8 cellular contexts compared by ENCODE assay signal in genomic region chr15:70856884-70857546, GRCh38. TPM values are rescaled to one million over a fixed set of nuclear protein-coding genes. Genes with fewer than 3 reads are reported as not detected.
A peak's percentile ranks its signal among the peaks of the same experiment; 100 is the strongest.
DNase-seq lines count a peak whose midpoint lies in the region; ATAC-seq and TF ChIP-seq lines count a peak whose summit lies in the region.
"Had no signal": no experiment of that assay in that cellular context is flagged by ENCODE, and none has a peak within 500 bp of the region (broad histone marks: within the 10 kb centered on the region; RNA-seq: fewer than 3 reads in every experiment).

No MANE protein-coding gene starts in this region.

- H3K36me3 ChIP-seq in lung (ENCODE audit: control insufficient read depth in 2 of 2, insufficient read depth in 2 of 2, low read length in 2 of 2) (no peaks in the 10 kb centered on the region), urinary bladder (ENCODE audit: insufficient read depth) (no peaks in the 10 kb centered on the region)

- no peak for TF ChIP-seq CTCF in lung (IDR thresholded peaks at IDR 0.05; ENCODE audit: control extremely low read depth, extremely low read depth)

- no peaks in the 10 kb centered on the region for H3K27me3 ChIP-seq in lung (ENCODE audit: control insufficient read depth, insufficient read depth)

- H3K4me3 ChIP-seq in lung: no peak overlapping the region
- no peak overlapping the region for H3K4me3 ChIP-seq in urinary bladder (ENCODE audit: low read depth, low read length)

- H3K9me3 ChIP-seq in lung (ENCODE audit: control insufficient read depth in 2 of 2, insufficient read depth in 1 of 2, low read length in 1 of 2): peaks cover 0 to 2% of the 10 kb centered on the region in 2 donors

- ATAC-seq in lung (ENCODE audit: insufficient read depth, low FRiP score) (peak; percentile 68), GM18907 (IDR thresholded peaks at IDR 0.05; ENCODE audit: unreplicated experiment) (no peak)

- WGBS in lung, 2 donors: 57 to 73% methylated on average over 5 of the region's 5 CpGs
- WGBS in urinary bladder: 57% methylated on average over 5 of the region's 5 CpGs

- DNase-seq in M059J (ENCODE audit: low read depth): peak; percentile 95
- peak; percentile 100 for DNase-seq in dedifferentiated amniotic fluid mesenchymal stem cell (ENCODE audit: extremely low spot score)
- DNase-seq in lung (ENCODE audit: low spot score): peak; percentile 67
- DNase-seq in T-helper 9 cell: no peak
- DNase-seq in iPS-NIHi7 (ENCODE audit: extremely low spot score): no peak
- DNase-seq: H7 had no signal

- H3K4me1 ChIP-seq in lung (ENCODE audit: control insufficient read depth in 2 of 2, insufficient read depth in 2 of 2, low read length in 2 of 2) (peaks cover 9 to 17% of the 10 kb centered on the region in 2 donors), urinary bladder (ENCODE audit: insufficient read depth) (no peaks in the 10 kb centered on the region)

- H3K27ac ChIP-seq in lung (ENCODE audit: low read depth in 1 of 2, low read length in 1 of 2) (peak overlapping the region; percentile 35 to 82), urinary bladder (ENCODE audit: low read depth) (peak overlapping the region; percentile 72)

RNA-seq across cellular contexts. Expression of gene LARP6, which starts 3.1 kb away (rescaled TPM):
- 28.2 and 58.3 TPM in 2 replicates for total RNA-seq in M059J (2014; rRNA removed; shearing (Covaris generic))
- 1 to 10 TPM; 4.2 to 8.6 TPM for total RNA-seq in lung
- polyA plus RNA-seq in lung: 1 to 10 TPM; 5.0 to 8.7 TPM
- total RNA-seq in urinary bladder: 6.9 TPM
- polyA plus RNA-seq in urinary bladder: 16.7 TPM

RNA-seq across cellular contexts. Expression of gene THAP10, which starts 35.2 kb away (rescaled TPM):
- 4.5 and 6.6 TPM in 2 replicates for total RNA-seq in M059J (2014; rRNA removed; shearing (Covaris generic))
- total RNA-seq in lung: 1 to 10 TPM; 3.0 to 3.1 TPM
- polyA plus RNA-seq in lung: 1 to 10 TPM; 1.2 to 1.5 TPM
- 5.0 TPM for total RNA-seq in urinary bladder
- polyA plus RNA-seq in urinary bladder: 3.8 TPM

RNA-seq across cellular contexts. Expression of gene LRRC49, which starts 35.6 kb away (rescaled TPM):
- total RNA-seq in M059J (2014; rRNA removed; shearing (Covaris generic)): 6.5 and 8.1 TPM in 2 replicates
- total RNA-seq in lung (10 to 100 TPM in 1 of 2 donors, 1 to 10 TPM in 1; 9.1 to 24.3 TPM), urinary bladder (35.3 TPM)
- polyA plus RNA-seq in lung (1 to 10 TPM; 3.0 to 5.6 TPM), urinary bladder (6.5 TPM)

Comparison
In these comparisons a context has a peak if more than half of its experiments do, and no peak if none do; other contexts are left out.
1. DNase-seq: peak in M059J (single experiment), dedifferentiated amniotic fluid mesenchymal stem cell (single experiment) and lung (single experiment); none in T-helper 9 cell (single experiment) and iPS-NIHi7 (single experiment).